8 cellular contexts compared by ENCODE assay signal in genomic region chr22:50529416-50530279, GRCh38. TPM values are rescaled to one million over a fixed set of nuclear protein-coding genes. Genes with fewer than 3 reads are reported as not detected.
DNase-seq lines count a peak whose midpoint lies in the region; ATAC-seq lines count a peak whose summit lies in the region.

TSS of gene TYMP (minus strand) at chr22:50530012. CDS start at chr22:50529709, 303 bp downstream.

- intact Hi-C loops in cardiac septum (cut with DNase I) = loop anchor here (5.0 kb wide), 2 partner anchors 33 to 53 kb away; partner anchors contain the start of genes CHKB and SYCE3

- DNase-seq in NCI-H146 (lab: John Stamatoyannopoulos, UW) = peak; percentile 25
- DNase-seq in NCI-H146 treated with DMSO at 0.1 percent for 48 hours (lab: John Stamatoyannopoulos, UW; ENCODE audit: unreplicated experiment) = no peak
- DNase-seq in NCI-H69 (lab: John Stamatoyannopoulos, UW) = peak; percentile 69
- DNase-seq in activated effector memory CD4-positive, alpha-beta T cell treated with anti-CD3 and anti-CD28 coated beads, Interleukin-2, amount 50 U/mL, for 16 hours = peak; percentile 91
- peak; percentile 94 for DNase-seq in cardiac septum (ENCODE audit: low spot score)
- no peak for DNase-seq in pulmonary artery endothelial cell (ENCODE audit: low read depth, low spot score)

- no peak for ATAC-seq in GM18519 (IDR thresholded peaks at IDR 0.05; ENCODE audit: low FRiP score, unreplicated experiment)
- ATAC-seq in HG02870 (IDR thresholded peaks at IDR 0.05; ENCODE audit: unreplicated experiment) = no peak

RNA-seq across cellular contexts. Expression of gene TYMP, which starts in this region (rescaled TPM):
- 18.3 TPM for total RNA-seq in cardiac septum
- 11.3 and 14.4 TPM in 2 replicates for total RNA-seq in pulmonary artery endothelial cell

Comparison
In these comparisons a context has a peak if more than half of its experiments do, and no peak if none do; other contexts are left out.
1. DNase-seq: peak in NCI-H146 (single experiment), NCI-H69 (single experiment), activated effector memory CD4-positive, alpha-beta T cell treated with anti-CD3 and anti-CD28 coated beads, Interleukin-2, amount 50 U/mL, for 16 hours (single experiment) and cardiac septum (single experiment); none in NCI-H146 treated with DMSO at 0.1 percent for 48 hours (single experiment) and pulmonary artery endothelial cell (single experiment).